8 cellular contexts compared by ENCODE assay signal in genomic region chr11:69444381-69445130, GRCh38. TPM values are rescaled to one million over a fixed set of nuclear protein-coding genes. Genes with fewer than 3 reads are reported as not detected.
DNase-seq lines count a peak whose midpoint lies in the region; ATAC-seq and TF ChIP-seq lines count a peak whose summit lies in the region.

No MANE protein-coding gene starts in this region.

- H3K27me3 Mint-ChIP-seq in activated T-cell treated with anti-CD3 and anti-CD28 coated beads, Interleukin-2, amount 50 U/mL, for 72 hours (ENCODE audit: low read depth): peaks cover 24% of the 10 kb centered on the region
- H3K27me3 Mint-ChIP-seq in activated T-cell treated with anti-CD3 and anti-CD28 coated beads, Interleukin-2, amount 50 U/mL, for 24 hours: peaks cover 52% of the 10 kb centered on the region

- ATAC-seq in activated T-cell treated with anti-CD3 and anti-CD28 coated beads, Interleukin-2, amount 50 U/mL, for 72 hours (replicated peaks in 1 of 2): no peak
- ATAC-seq in HG02870 (IDR thresholded peaks at IDR 0.05; ENCODE audit: unreplicated experiment) (no peak), HG03159 (IDR thresholded peaks at IDR 0.05; ENCODE audit: unreplicated experiment) (no peak)

- no peak for TF ChIP-seq CTCF in coronary artery (IDR thresholded peaks at IDR 0.05)

- DNase-seq in activated T-cell treated with anti-CD3 and anti-CD28 coated beads, Interleukin-2, amount 50 U/mL, for 72 hours: no peak
- no peak for DNase-seq in activated T-cell treated with anti-CD3 and anti-CD28 coated beads, Interleukin-2, amount 50 U/mL, for 24 hours
- DNase-seq in coronary artery (ENCODE audit: low spot score) (peak; percentile 87), lung microvascular endothelial cell (ENCODE audit: low read depth in 2 of 2) (peak; percentile 52 to 85), ureter (ENCODE audit: low spot score) (peak; percentile 80)
- no peak for DNase-seq in activated effector memory CD4-positive, alpha-beta T cell treated with Interleukin-2 at 50 U/mL for 16 hours

- peak overlapping the region; percentile 72 to 78 for H3K4me3 Mint-ChIP-seq in activated T-cell treated with anti-CD3 and anti-CD28 coated beads, Interleukin-2, amount 50 U/mL, for 72 hours
- H3K4me3 Mint-ChIP-seq in activated T-cell treated with anti-CD3 and anti-CD28 coated beads, Interleukin-2, amount 50 U/mL, for 24 hours: no peak overlapping the region

- H3K9me3 Mint-ChIP-seq in activated T-cell treated with anti-CD3 and anti-CD28 coated beads, Interleukin-2, amount 50 U/mL, for 72 hours: no peaks in the 10 kb centered on the region
- no peaks in the 10 kb centered on the region for H3K9me3 Mint-ChIP-seq in activated T-cell treated with anti-CD3 and anti-CD28 coated beads, Interleukin-2, amount 50 U/mL, for 24 hours

- H3K27ac ChIP-seq in coronary artery: peak overlapping the region in 1 of 2 donors; percentile 88

- no peaks in the 10 kb centered on the region for H3K36me3 Mint-ChIP-seq in activated T-cell treated with anti-CD3 and anti-CD28 coated beads, Interleukin-2, amount 50 U/mL, for 72 hours (ENCODE audit: insufficient read depth in 2 of 2)
- no peaks in the 10 kb centered on the region for H3K36me3 Mint-ChIP-seq in activated T-cell treated with anti-CD3 and anti-CD28 coated beads, Interleukin-2, amount 50 U/mL, for 24 hours (ENCODE audit: low read depth)

- H3K27ac Mint-ChIP-seq in activated T-cell treated with anti-CD3 and anti-CD28 coated beads, Interleukin-2, amount 50 U/mL, for 72 hours: no peak overlapping the region
- no peak overlapping the region for H3K27ac Mint-ChIP-seq in activated T-cell treated with anti-CD3 and anti-CD28 coated beads, Interleukin-2, amount 50 U/mL, for 24 hours

- peak overlapping the region; percentile 67 for H3K4me3 ChIP-seq in coronary artery

- H3K4me1 Mint-ChIP-seq in activated T-cell treated with anti-CD3 and anti-CD28 coated beads, Interleukin-2, amount 50 U/mL, for 72 hours (ENCODE audit: low read depth): peaks cover 22% of the 10 kb centered on the region
- peaks cover 22% of the 10 kb centered on the region for H3K4me1 Mint-ChIP-seq in activated T-cell treated with anti-CD3 and anti-CD28 coated beads, Interleukin-2, amount 50 U/mL, for 24 hours (ENCODE audit: low read depth)

RNA-seq across cellular contexts. Expression of gene LINC01488, which starts 36.9 kb away (rescaled TPM):
- total RNA-seq in activated T-cell treated with anti-CD3 and anti-CD28 coated beads, Interleukin-2, amount 50 U/mL, for 72 hours: not detected
- total RNA-seq in lung microvascular endothelial cell (under 0.01 TPM in 1 of 2 replicates, not detected in the other), ureter (not detected)

Comparison
In these comparisons a context has a peak if more than half of its experiments do, and no peak if none do; other contexts are left out.
1. DNase-seq: peak in coronary artery (single experiment), lung microvascular endothelial cell (2 of 2) and ureter (single experiment); none in activated T-cell treated with anti-CD3 and anti-CD28 coated beads, Interleukin-2, amount 50 U/mL, for 72 hours (0 of 2), activated T-cell treated with anti-CD3 and anti-CD28 coated beads, Interleukin-2, amount 50 U/mL, for 24 hours (single experiment) and activated effector memory CD4-positive, alpha-beta T cell treated with Interleukin-2 at 50 U/mL for 16 hours (single experiment).